Comparison of ENCODE assay signal across 7 cellular contexts in the genomic region with DNA sequence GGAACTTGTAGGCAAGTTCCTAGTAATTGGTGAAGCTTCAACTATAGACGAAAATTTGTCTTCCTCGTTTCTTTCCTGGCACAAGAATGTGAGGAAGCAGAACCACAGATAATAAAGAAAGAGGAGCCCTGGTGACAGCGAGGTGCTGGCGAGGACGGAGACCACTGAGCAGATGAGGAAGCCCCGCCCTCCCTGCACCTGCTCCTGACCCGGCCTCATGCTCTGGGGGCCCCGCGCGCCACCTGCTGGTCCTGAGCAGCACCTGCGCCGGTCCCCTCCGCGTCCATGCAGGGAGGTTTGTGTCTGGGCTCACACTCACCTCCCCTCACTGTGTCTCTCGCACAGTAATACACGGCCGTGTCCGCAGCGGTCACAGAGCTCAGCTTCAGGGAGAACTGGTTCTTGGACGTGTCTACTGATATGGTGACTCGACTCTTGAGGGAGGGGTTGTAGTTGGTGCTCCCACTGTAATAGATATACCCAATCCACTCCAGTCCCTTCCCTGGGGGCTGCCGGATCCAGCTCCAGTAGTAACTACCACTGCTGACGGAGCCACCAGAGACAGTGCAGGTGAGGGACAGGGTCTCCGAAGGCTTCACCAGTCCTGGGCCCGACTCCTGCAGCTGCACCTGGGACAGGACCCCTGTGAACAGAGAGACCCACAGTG.
DNase-seq lines count a peak whose midpoint lies in the region; ATAC-seq and TF ChIP-seq lines count a peak whose summit lies in the region.
"Not testable (repeated sequence)": the region's sequence is repeated elsewhere in the genome, so short reads cannot be mapped to it uniquely, and the experiment has no call there.

No MANE protein-coding gene starts in this region.

- not testable (repeated sequence) for H3K4me3 Mint-ChIP-seq in activated CD8-positive, alpha-beta T cell treated with anti-CD3 and anti-CD28 coated beads, Interleukin-2, amount 10 ng/mL, durations not matched to agents 7 days and 5 days

- H3K27ac ChIP-seq in effector memory CD4-positive, alpha-beta T cell (ENCODE audit: insufficient read depth, low read length, poor library complexity, severe bottlenecking); osteoblast (ENCODE audit: low read depth, low read length): not testable (repeated sequence)

- not testable (repeated sequence) for H3K79me2 ChIP-seq in osteoblast (ENCODE audit: insufficient read depth, low read length)

- not testable (repeated sequence) for H3K9me3 Mint-ChIP-seq in activated CD8-positive, alpha-beta T cell treated with anti-CD3 and anti-CD28 coated beads, Interleukin-2, amount 10 ng/mL, durations not matched to agents 7 days and 5 days (ENCODE audit: insufficient read depth)

- POLR2A ChIA-PET in activated CD8-positive, alpha-beta T cell treated with anti-CD3 and anti-CD28 coated beads, Interleukin-2, amount 10 ng/mL, durations not matched to agents 7 days and 5 days (lab: Charles Lee), result not testable (repeated sequence)

- H3K9me3 ChIP-seq in effector memory CD4-positive, alpha-beta T cell (ENCODE audit: control insufficient read depth, low read length); osteoblast (ENCODE audit: low read depth, low read length): not testable (repeated sequence)

- H3K27ac Mint-ChIP-seq in activated CD8-positive, alpha-beta T cell treated with anti-CD3 and anti-CD28 coated beads, Interleukin-2, amount 10 ng/mL, durations not matched to agents 7 days and 5 days, result not testable (repeated sequence)

- H3K4me1 Mint-ChIP-seq in activated CD8-positive, alpha-beta T cell treated with anti-CD3 and anti-CD28 coated beads, Interleukin-2, amount 10 ng/mL, durations not matched to agents 7 days and 5 days (ENCODE audit: low read depth), result not testable (repeated sequence)

- peaks cover 16% of the 10 kb centered on the region for H3K27me3 Mint-ChIP-seq in activated CD8-positive, alpha-beta T cell treated with anti-CD3 and anti-CD28 coated beads, Interleukin-2, amount 10 ng/mL, durations not matched to agents 7 days and 5 days (ENCODE audit: low read depth)

- not testable (repeated sequence) for H3K4me3 ChIP-seq in effector memory CD4-positive, alpha-beta T cell (ENCODE audit: insufficient read depth, low read depth, low read length, poor library complexity, severe bottlenecking); osteoblast (ENCODE audit: insufficient read depth, low read length)

- TF ChIP-seq CTCF in GM20000 (IDR thresholded peaks at IDR 0.05; ENCODE audit: extremely low read depth, missing control alignments), result peak; percentile 57
- TF ChIP-seq CTCF in osteoblast (IDR thresholded peaks at IDR 0.05; ENCODE audit: extremely low read depth, low read depth, low read length), result not testable (repeated sequence)

- DNase-seq in DMS 273 (lab: John Stamatoyannopoulos, UW; ENCODE audit: unreplicated experiment), result peak; percentile 38
- DNase-seq in GM20000 (ENCODE audit: low spot score), result peak; percentile 29
- peak; percentile 25 for DNase-seq in NCI-H2107 treated with DMSO at 0.1 percent for 48 hours (lab: John Stamatoyannopoulos, UW; ENCODE audit: unreplicated experiment)
- DNase-seq in T follicular helper cell (ENCODE audit: low read depth), result peak; percentile 51
- DNase-seq in activated CD8-positive, alpha-beta T cell treated with anti-CD3 and anti-CD28 coated beads, Interleukin-2, amount 10 ng/mL, durations not matched to agents 7 days and 5 days, result peak; percentile 83
- peak; percentile 12 to 42 (median 31) for DNase-seq in effector memory CD4-positive, alpha-beta T cell
- DNase-seq in osteoblast (ENCODE audit: insufficient read length, low spot score, missing footprints), result peak; percentile 23

- H3K4me2 ChIP-seq in osteoblast (ENCODE audit: insufficient read depth, low read length), result not testable (repeated sequence)

- H3K4me1 ChIP-seq in effector memory CD4-positive, alpha-beta T cell (ENCODE audit: control insufficient read depth, insufficient read depth, low read length, poor library complexity, severe bottlenecking); osteoblast (ENCODE audit: insufficient read depth, low read length): not testable (repeated sequence)

- ATAC-seq in activated CD8-positive, alpha-beta T cell treated with anti-CD3 and anti-CD28 coated beads, Interleukin-2, amount 10 ng/mL, durations not matched to agents 7 days and 5 days, result peak; percentile 85

- H3K36me3 Mint-ChIP-seq in activated CD8-positive, alpha-beta T cell treated with anti-CD3 and anti-CD28 coated beads, Interleukin-2, amount 10 ng/mL, durations not matched to agents 7 days and 5 days (ENCODE audit: low read depth), result not testable (repeated sequence)

- H3K36me3 ChIP-seq in effector memory CD4-positive, alpha-beta T cell (ENCODE audit: control insufficient read depth, insufficient read depth, low read length); osteoblast (ENCODE audit: insufficient read depth, low read length): not testable (repeated sequence)

- not testable (repeated sequence) for H4K20me1 ChIP-seq in osteoblast (ENCODE audit: insufficient read depth, low read length)

- not testable (repeated sequence) for H2AFZ ChIP-seq in osteoblast (ENCODE audit: low read length)

- CTCF ChIA-PET in activated CD8-positive, alpha-beta T cell treated with anti-CD3 and anti-CD28 coated beads, Interleukin-2, amount 10 ng/mL, durations not matched to agents 7 days and 5 days (lab: Charles Lee), result interaction anchor here (0.7 to 2.5 kb wide), 13 partner anchors 9 to 221 kb away, joined by 3 to 8 read pairs (median 4); no protein-coding TSS in a partner anchor

- H3K27me3 ChIP-seq in effector memory CD4-positive, alpha-beta T cell (replicated peaks; ENCODE audit: control insufficient read depth, insufficient read depth, low read length, poor library complexity, severe bottlenecking); osteoblast (ENCODE audit: insufficient read depth, low read length): not testable (repeated sequence)

Comparison
In these comparisons a context has a peak if more than half of its experiments do, and no peak if none do; other contexts are left out.
1. DNase-seq: peak in every context shown above with its lines; median percentile 83 in activated CD8-positive, alpha-beta T cell treated with anti-CD3 and anti-CD28 coated beads, Interleukin-2, amount 10 ng/mL, durations not matched to agents 7 days and 5 days; 51 in T follicular helper cell; 38 in DMS 273; 31 in effector memory CD4-positive, alpha-beta T cell; 29 in GM20000; 25 in NCI-H2107 treated with DMSO at 0.1 percent for 48 hours; 23 in osteoblast.